32 cellular contexts compared by ENCODE assay signal in the genomic region with DNA sequence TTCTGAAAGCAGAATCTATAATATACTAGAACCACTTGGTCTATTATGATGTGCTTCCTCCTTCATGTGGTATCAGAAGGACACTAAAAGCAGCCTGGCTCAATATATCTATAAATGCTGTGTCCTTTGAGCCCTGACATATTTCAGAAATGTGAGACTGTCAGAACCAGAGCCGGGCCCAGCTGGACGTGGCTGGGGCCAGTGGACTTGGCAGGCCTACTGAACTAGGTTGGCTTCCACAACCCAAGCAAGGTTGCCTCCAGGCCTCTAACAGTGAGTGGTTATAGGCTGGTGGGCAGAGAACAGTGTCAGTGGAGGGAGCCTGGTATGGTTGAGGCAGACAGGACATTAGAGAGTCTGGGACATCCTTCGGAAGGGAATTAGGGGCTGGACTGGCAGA.
"Had no signal": no experiment of that assay in that cellular context is flagged by ENCODE, and none has a peak within 500 bp of the region (broad histone marks: within the 10 kb centered on the region; RNA-seq: fewer than 3 reads in every experiment).

No MANE protein-coding gene starts in this region.

- H3K36me3 ChIP-seq: ascending aorta, breast epithelium, cardiac muscle cell, WERI-Rb-1 had no signal

- H3K4me3 ChIP-seq: ascending aorta, breast epithelium, cardiac muscle cell had no signal

- H3K36me3 Mint-ChIP-seq: activated naive CD4-positive, alpha-beta T cell treated with anti-CD3 and anti-CD28 coated beads, Interleukin-2, amount 10 ng/mL, durations not matched to agents 7 days and 5 days; activated naive CD4-positive, alpha-beta T cell treated with anti-CD3 and anti-CD28 coated beads, Interleukin-2, amount 50 U/mL, for 72 hours; brain had no signal

- H3K27me3 Mint-ChIP-seq: activated B cell treated with CpG ODN at 0.5 μM for 24 hours; activated CD8-positive, alpha-beta T cell treated with anti-CD3 and anti-CD28 coated beads for 36 hours; activated naive CD4-positive, alpha-beta T cell treated with anti-CD3 and anti-CD28 coated beads, Interleukin-2, amount 10 ng/mL, durations not matched to agents 7 days and 5 days; activated naive CD8-positive, alpha-beta T cell treated with anti-CD3 and anti-CD28 coated beads, Interleukin-2, amount 10 ng/mL, durations not matched to agents 7 days and 5 days; activated T-cell treated with anti-CD3 and anti-CD28 coated beads, Interleukin-2, amount 50 U/mL, for 24 hours; brain; central memory CD8-positive, alpha-beta T cell; T-helper 17 cell had no signal

- H3K27me3 ChIP-seq: ascending aorta, breast epithelium, cardiac muscle cell had no signal

- H3K4me3 Mint-ChIP-seq: activated B cell treated with CpG ODN at 0.5 μM for 24 hours; activated CD8-positive, alpha-beta T cell treated with anti-CD3 and anti-CD28 coated beads for 36 hours; activated naive CD4-positive, alpha-beta T cell treated with anti-CD3 and anti-CD28 coated beads, Interleukin-2, amount 10 ng/mL, durations not matched to agents 7 days and 5 days; activated naive CD8-positive, alpha-beta T cell treated with anti-CD3 and anti-CD28 coated beads, Interleukin-2, amount 10 ng/mL, durations not matched to agents 7 days and 5 days; activated T-cell treated with anti-CD3 and anti-CD28 coated beads, Interleukin-2, amount 50 U/mL, for 24 hours; activated T-cell treated with anti-CD3 and anti-CD28 coated beads, Interleukin-2, amount 50 U/mL, for 72 hours; brain; central memory CD8-positive, alpha-beta T cell; T-helper 17 cell; T-helper 2 cell treated with Interferon-gamma antibody and Interleukin-4, amounts not matched to agents 5 μg/mL and 100 μg/mL, for 36 hours had no signal

- DNase-seq: activated B cell treated with CpG ODN at 0.5 μM for 24 hours; activated CD4-positive, alpha-beta T cell treated with anti-CD3 and anti-CD28 coated beads for 48 hours; activated CD4-positive, alpha-beta T cell treated with anti-CD3 and anti-CD28 coated beads, Interleukin-2, amount 50 U/mL, for 1 hour; activated CD4-positive, alpha-beta T cell treated with anti-CD3 and anti-CD28 coated beads, Interleukin-2, amount 50 U/mL, for 48 hours; activated CD8-positive, alpha-beta memory T cell treated with anti-CD3 and anti-CD28 coated beads for 24 hours; activated CD8-positive, alpha-beta memory T cell treated with anti-CD3 and anti-CD28 coated beads, Interleukin-2, amount 50 U/mL, for 48 hours; activated CD8-positive, alpha-beta T cell treated with anti-CD3 and anti-CD28 coated beads for 36 hours; activated gamma-delta T cell; activated naive CD4-positive, alpha-beta T cell; activated naive CD4-positive, alpha-beta T cell treated with anti-CD3 and anti-CD28 coated beads, Interleukin-2, amount 10 ng/mL, durations not matched to agents 7 days and 5 days; activated naive CD8-positive, alpha-beta T cell treated with anti-CD3 and anti-CD28 coated beads, Interleukin-2, amount 10 ng/mL, durations not matched to agents 7 days and 5 days; activated T-cell treated with anti-CD3 and anti-CD28 coated beads for 4 hours; activated T-cell treated with anti-CD3 and anti-CD28 coated beads, Interleukin-2, amount 50 U/mL, for 24 hours; activated T-cell treated with anti-CD3 and anti-CD28 coated beads, Interleukin-2, amount 50 U/mL, for 72 hours; cortex of kidney; dermis blood vessel endothelial cell; effector CD4-positive, alpha-beta T cell; foreskin fibroblast; head of caudate nucleus; T-helper 1 cell; T-helper 17 cell; T1000; WERI-Rb-1 had no signal

- H3K27ac Mint-ChIP-seq: activated B cell treated with CpG ODN at 0.5 μM for 24 hours; activated CD8-positive, alpha-beta T cell treated with anti-CD3 and anti-CD28 coated beads for 36 hours; activated naive CD4-positive, alpha-beta T cell treated with anti-CD3 and anti-CD28 coated beads, Interleukin-2, amount 10 ng/mL, durations not matched to agents 7 days and 5 days; activated naive CD8-positive, alpha-beta T cell treated with anti-CD3 and anti-CD28 coated beads, Interleukin-2, amount 10 ng/mL, durations not matched to agents 7 days and 5 days; activated T-cell treated with anti-CD3 and anti-CD28 coated beads, Interleukin-2, amount 50 U/mL, for 24 hours; activated T-cell treated with anti-CD3 and anti-CD28 coated beads, Interleukin-2, amount 50 U/mL, for 72 hours; T-helper 17 cell; T-helper 2 cell treated with Interferon-gamma antibody and Interleukin-4, amounts not matched to agents 5 μg/mL and 100 μg/mL, for 36 hours had no signal

- ATAC-seq: activated CD4-positive, CD25-positive, alpha-beta regulatory T cell treated with anti-CD3 and anti-CD28 coated beads, Interleukin-2, amount 50 U/mL, for 24 hours; activated CD8-positive, alpha-beta T cell treated with anti-CD3 and anti-CD28 coated beads for 36 hours; activated naive CD4-positive, alpha-beta T cell treated with anti-CD3 and anti-CD28 coated beads, Interleukin-2, amount 50 U/mL, for 72 hours; activated T-cell treated with anti-CD3 and anti-CD28 coated beads, Interleukin-2, amount 50 U/mL, for 72 hours; T-helper 17 cell had no signal

- H3K9me3 ChIP-seq: ascending aorta, breast epithelium had no signal

- H3K27ac ChIP-seq: ascending aorta, cardiac muscle cell, epithelial cell of prostate, WERI-Rb-1 had no signal

- H3K9me3 Mint-ChIP-seq: activated B cell treated with CpG ODN at 0.5 μM for 24 hours; activated CD8-positive, alpha-beta T cell treated with anti-CD3 and anti-CD28 coated beads for 36 hours; activated naive CD4-positive, alpha-beta T cell treated with anti-CD3 and anti-CD28 coated beads, Interleukin-2, amount 10 ng/mL, durations not matched to agents 7 days and 5 days; activated naive CD4-positive, alpha-beta T cell treated with anti-CD3 and anti-CD28 coated beads, Interleukin-2, amount 50 U/mL, for 72 hours; activated naive CD8-positive, alpha-beta T cell treated with anti-CD3 and anti-CD28 coated beads, Interleukin-2, amount 10 ng/mL, durations not matched to agents 7 days and 5 days; activated T-cell treated with anti-CD3 and anti-CD28 coated beads, Interleukin-2, amount 50 U/mL, for 24 hours; activated T-cell treated with anti-CD3 and anti-CD28 coated beads, Interleukin-2, amount 50 U/mL, for 72 hours; brain; central memory CD8-positive, alpha-beta T cell; T-helper 2 cell treated with Interferon-gamma antibody and Interleukin-4, amounts not matched to agents 5 μg/mL and 100 μg/mL, for 36 hours had no signal
